Comparison of ENCODE assay signal across 18 cellular contexts in genomic region chr6:1595271-1596087, GRCh38. TPM values are rescaled to one million over a fixed set of nuclear protein-coding genes. Genes with fewer than 3 reads are reported as not detected.
DNase-seq lines count a peak whose midpoint lies in the region; ATAC-seq, FAIRE-seq and TF ChIP-seq lines count a peak whose summit lies in the region.
"Had no signal": no experiment of that assay in that cellular context is flagged by ENCODE, and none has a peak within 500 bp of the region (broad histone marks: within the 10 kb centered on the region; RNA-seq: fewer than 3 reads in every experiment).

No MANE protein-coding gene starts in this region.

- dilution Hi-C loops in keratinocyte (cut with MboI; ENCODE audit: extremely low pct_ligation_motif_present, low sequenced_read_pairs), result no loop called here

- no peak overlapping the region for H3K27ac ChIP-seq in SJCRH30
- no peak overlapping the region for H3K27ac ChIP-seq in keratinocyte (ENCODE audit: control insufficient read depth, insufficient read depth, low read length)
- no peak overlapping the region for H3K27ac ChIP-seq in CD4-positive, alpha-beta T cell (ENCODE audit: low read depth, low read length)
- H3K27ac ChIP-seq: prostate gland, upper lobe of left lung, VCaP had no signal

- no peaks in the 10 kb centered on the region for H3K9me1 ChIP-seq in keratinocyte (ENCODE audit: control insufficient read depth, extremely low read depth, insufficient read depth, low read length)

- H3K79me2 ChIP-seq in keratinocyte (ENCODE audit: control insufficient read depth, insufficient read depth, low read length), result no peaks in the 10 kb centered on the region

- no peaks in the 10 kb centered on the region for H3K9me3 Mint-ChIP-seq in stimulated activated memory B cell treated with anti-CD40 and anti-IgM and Interleukin-4, amounts not matched to agents 10 μg/mL and 1 μg/mL and 100 μg/mL, for 72 hours
- H3K9me3 Mint-ChIP-seq in activated CD8-positive, alpha-beta T cell treated with anti-CD3 and anti-CD28 coated beads for 36 hours, result no peaks in the 10 kb centered on the region
- H3K9me3 Mint-ChIP-seq in CD4-positive, alpha-beta T cell, result no peaks in the 10 kb centered on the region
- H3K9me3 Mint-ChIP-seq: activated naive CD4-positive, alpha-beta T cell treated with anti-CD3 and anti-CD28 coated beads for 36 hours had no signal

- H3K9me3 ChIP-seq in SJCRH30 (replicated peaks) (no peaks in the 10 kb centered on the region), keratinocyte (ENCODE audit: control insufficient read depth, low read depth, low read length) (no peaks in the 10 kb centered on the region)
- H3K9me3 ChIP-seq in CD4-positive, alpha-beta T cell (ENCODE audit: control insufficient read depth, low read length), result no peaks in the 10 kb centered on the region
- H3K9me3 ChIP-seq: mucosa of descending colon, prostate gland, upper lobe of left lung had no signal

- TF ChIP-seq CTCF in keratinocyte (optimal IDR thresholded peaks at IDR 0.05 in 1 of 3, IDR thresholded peaks at IDR 0.05 in 1 of 3, conservative IDR thresholded peaks at IDR 0.05 in 1 of 3; ENCODE audit: extremely low read depth in 1 of 3, insufficient read depth in 2 of 3, low read length in 3 of 3), result no peak
- no peak for TF ChIP-seq CTCF in activated CD8-positive, alpha-beta T cell treated with anti-CD3 and anti-CD28 coated beads for 36 hours (IDR thresholded peaks at IDR 0.05)
- TF ChIP-seq CTCF in CD4-positive, alpha-beta T cell (IDR thresholded peaks at IDR 0.05), result no peak

- peak; percentile 56 for DNase-seq in activated effector memory CD4-positive, alpha-beta T cell treated with anti-CD3 and anti-CD28 coated beads, Interleukin-2, amount 50 U/mL, for 16 hours
- no peak for DNase-seq in activated effector memory CD4-positive, alpha-beta T cell treated with Interleukin-2 at 50 U/mL for 16 hours
- DNase-seq in SJCRH30 (no peak), keratinocyte (ENCODE audit: low read depth, low spot score) (no peak), DMS 273 (lab: John Stamatoyannopoulos, UW; ENCODE audit: unreplicated experiment) (no peak)
- no peak for DNase-seq in activated CD8-positive, alpha-beta T cell treated with anti-CD3 and anti-CD28 coated beads for 36 hours
- no peak for DNase-seq in CD4-positive, alpha-beta T cell
- DNase-seq: GF-D8, kidney, MV-4-11 had no signal

- no peaks in the 10 kb centered on the region for H3K4me1 ChIP-seq in SJCRH30
- peaks cover 9% of the 10 kb centered on the region for H3K4me1 ChIP-seq in keratinocyte (ENCODE audit: control insufficient read depth, extremely low read depth, insufficient read depth, low read length)
- H3K4me1 ChIP-seq: prostate gland had no signal

- no peaks in the 10 kb centered on the region for H3K4me1 Mint-ChIP-seq in stimulated activated memory B cell treated with anti-CD40 and anti-IgM and Interleukin-4, amounts not matched to agents 10 μg/mL and 1 μg/mL and 100 μg/mL, for 72 hours
- no peaks in the 10 kb centered on the region for H3K4me1 Mint-ChIP-seq in activated CD8-positive, alpha-beta T cell treated with anti-CD3 and anti-CD28 coated beads for 36 hours (ENCODE audit: low read depth)
- peaks cover 8% of the 10 kb centered on the region for H3K4me1 Mint-ChIP-seq in CD4-positive, alpha-beta T cell (ENCODE audit: low read depth)

- intact Hi-C loops in activated CD8-positive, alpha-beta T cell treated with anti-CD3 and anti-CD28 coated beads for 36 hours (cut with micrococcal nuclease), result loop anchor here (2.0 to 10.0 kb wide), 4 partner anchors 602 to 1159 kb away; partner anchors contain the start of gene MYLK4
- intact Hi-C loops in CD4-positive, alpha-beta T cell (cut with DNase I, micrococcal nuclease), result loop anchor here (1.0 to 2.0 kb wide), 8 partner anchors 71 to 1155 kb away; partner anchors contain the start of gene MYLK4 (in 1 of the 2)

- peak overlapping the region; percentile 7 for H3K4me2 ChIP-seq in keratinocyte (ENCODE audit: control insufficient read depth, extremely low read depth, insufficient read depth, low read depth, low read length)

- H3K27me3 Mint-ChIP-seq in stimulated activated memory B cell treated with anti-CD40 and anti-IgM and Interleukin-4, amounts not matched to agents 10 μg/mL and 1 μg/mL and 100 μg/mL, for 72 hours, result peaks cover 67% of the 10 kb centered on the region
- peaks cover 40% of the 10 kb centered on the region for H3K27me3 Mint-ChIP-seq in activated CD8-positive, alpha-beta T cell treated with anti-CD3 and anti-CD28 coated beads for 36 hours
- H3K27me3 Mint-ChIP-seq in CD4-positive, alpha-beta T cell, result peaks cover 62% of the 10 kb centered on the region

- no peaks in the 10 kb centered on the region for H3K36me3 ChIP-seq in SJCRH30
- no peaks in the 10 kb centered on the region for H3K36me3 ChIP-seq in keratinocyte (ENCODE audit: control insufficient read depth in 2 of 2, extremely low read depth in 1 of 2, insufficient read depth in 2 of 2, low read length in 2 of 2)
- H3K36me3 ChIP-seq: prostate gland, upper lobe of left lung had no signal

- FAIRE-seq in keratinocyte (lab: Jason Lieb, UNC), result no peak
- FAIRE-seq: endometrium, kidney had no signal

- H3K4me3 ChIP-seq in SJCRH30 (peak overlapping the region; percentile 35), keratinocyte (ENCODE audit: control insufficient read depth in 2 of 3, extremely low read depth in 1 of 3, insufficient read depth in 2 of 3, low read depth in 1 of 3, low read length in 3 of 3) (no peak overlapping the region)
- H3K4me3 ChIP-seq: mucosa of descending colon, prostate gland, upper lobe of left lung had no signal

- no peaks in the 10 kb centered on the region for H3K36me3 Mint-ChIP-seq in stimulated activated memory B cell treated with anti-CD40 and anti-IgM and Interleukin-4, amounts not matched to agents 10 μg/mL and 1 μg/mL and 100 μg/mL, for 72 hours
- no peaks in the 10 kb centered on the region for H3K36me3 Mint-ChIP-seq in activated CD8-positive, alpha-beta T cell treated with anti-CD3 and anti-CD28 coated beads for 36 hours (ENCODE audit: low read depth)
- H3K36me3 Mint-ChIP-seq in CD4-positive, alpha-beta T cell (ENCODE audit: low read depth), result no peaks in the 10 kb centered on the region
- H3K36me3 Mint-ChIP-seq: activated CD8-positive, alpha-beta memory T cell treated with anti-CD3 and anti-CD28 coated beads, Interleukin-2, amount 10 ng/mL, durations not matched to agents 7 days and 5 days had no signal

- ATAC-seq in stimulated activated memory B cell treated with anti-CD40 and anti-IgM and Interleukin-4, amounts not matched to agents 10 μg/mL and 1 μg/mL and 100 μg/mL, for 72 hours, result peak; percentile 34
- no peak for ATAC-seq in activated CD8-positive, alpha-beta T cell treated with anti-CD3 and anti-CD28 coated beads for 36 hours
- ATAC-seq in CD4-positive, alpha-beta T cell (ENCODE audit: poor library complexity), result no peak

- H3K4me3 Mint-ChIP-seq in stimulated activated memory B cell treated with anti-CD40 and anti-IgM and Interleukin-4, amounts not matched to agents 10 μg/mL and 1 μg/mL and 100 μg/mL, for 72 hours, result no peak overlapping the region
- H3K4me3 Mint-ChIP-seq in activated CD8-positive, alpha-beta T cell treated with anti-CD3 and anti-CD28 coated beads for 36 hours, result no peak overlapping the region
- no peak overlapping the region for H3K4me3 Mint-ChIP-seq in CD4-positive, alpha-beta T cell
- H3K4me3 Mint-ChIP-seq: activated CD8-positive, alpha-beta memory T cell treated with anti-CD3 and anti-CD28 coated beads, Interleukin-2, amount 10 ng/mL, durations not matched to agents 7 days and 5 days; activated naive CD4-positive, alpha-beta T cell treated with anti-CD3 and anti-CD28 coated beads for 36 hours had no signal

- POLR2A ChIA-PET in activated CD8-positive, alpha-beta T cell treated with anti-CD3 and anti-CD28 coated beads for 36 hours (lab: Charles Lee), result interaction anchor here (1.5 kb wide), 1 partner anchor 11 kb away, joined by 4 read pairs; no protein-coding TSS in a partner anchor
- POLR2A ChIA-PET in CD4-positive, alpha-beta T cell (lab: Charles Lee), result interaction anchor here (1.1 to 1.4 kb wide), 3 partner anchors 71 to 1039 kb away, joined by 4 to 5 read pairs (median 4); no protein-coding TSS in a partner anchor

- no peak overlapping the region for H2AFZ ChIP-seq in keratinocyte (ENCODE audit: control insufficient read depth, low read length)

- CTCF ChIA-PET in activated CD8-positive, alpha-beta T cell treated with anti-CD3 and anti-CD28 coated beads for 36 hours (lab: Charles Lee), result interaction anchor here (0.8 to 5.0 kb wide), 24 partner anchors 11 to 1167 kb away, joined by 3 to 53 read pairs (median 5); partner anchors contain the start of gene MYLK4
- CTCF ChIA-PET in CD4-positive, alpha-beta T cell (lab: Charles Lee), result interaction anchor here (0.5 to 2.0 kb wide), 9 partner anchors 11 to 1155 kb away, joined by 3 to 28 read pairs (median 3); no protein-coding TSS in a partner anchor

- H3K27me3 ChIP-seq in SJCRH30 (no peaks in the 10 kb centered on the region), keratinocyte (ENCODE audit: control insufficient read depth, extremely low read depth, insufficient read depth, low read length) (peaks cover 40% of the 10 kb centered on the region)
- peaks cover 37% of the 10 kb centered on the region for H3K27me3 ChIP-seq in CD4-positive, alpha-beta T cell (ENCODE audit: control insufficient read depth, insufficient read depth, low read length)

- H4K20me1 ChIP-seq in keratinocyte (ENCODE audit: control insufficient read depth, extremely low read depth, insufficient read depth, low read length), result no peaks in the 10 kb centered on the region

- no peak overlapping the region for H3K27ac Mint-ChIP-seq in stimulated activated memory B cell treated with anti-CD40 and anti-IgM and Interleukin-4, amounts not matched to agents 10 μg/mL and 1 μg/mL and 100 μg/mL, for 72 hours
- H3K27ac Mint-ChIP-seq in activated CD8-positive, alpha-beta T cell treated with anti-CD3 and anti-CD28 coated beads for 36 hours, result no peak overlapping the region
- H3K27ac Mint-ChIP-seq in CD4-positive, alpha-beta T cell, result no peak overlapping the region
- H3K27ac Mint-ChIP-seq: activated CD8-positive, alpha-beta memory T cell treated with anti-CD3 and anti-CD28 coated beads, Interleukin-2, amount 10 ng/mL, durations not matched to agents 7 days and 5 days; activated naive CD4-positive, alpha-beta T cell treated with anti-CD3 and anti-CD28 coated beads for 36 hours had no signal

- no peak overlapping the region for H3K9ac ChIP-seq in keratinocyte (ENCODE audit: control insufficient read depth, extremely low read depth, insufficient read depth, low read length)

RNA-seq across cellular contexts. Expression of gene FOXC1, which starts 14.2 kb away (rescaled TPM):
- 7.2 TPM in 2 replicates for total RNA-seq in SJCRH30 (2014; rRNA removed; shearing (Covaris generic))
- polyA plus RNA-seq in keratinocyte, result 3.2 to 4.5 TPM (median 4.3 TPM) in 3 replicates
- polyA plus RNA-seq in keratinocyte (2011; ENCODE audit: low read depth), result 9.0 TPM
- 2.7 and 4.5 TPM in 2 replicates for polyA plus RNA-seq in keratinocyte (2011; cell fraction: cytosol; rRNA removed)
- 5.1 and 6.9 TPM in 2 replicates for polyA plus RNA-seq in keratinocyte (2011; cell fraction: nucleus; rRNA removed)
- polyA plus RNA-seq in keratinocyte (2012; ENCODE audit: low replicate concordance), result 5.0 and 7.0 TPM in 2 replicates
- polyA minus RNA-seq in keratinocyte, result 2.0 to 3.8 TPM (median 2.1 TPM) in 3 replicates
- polyA minus RNA-seq in keratinocyte (2011; cell fraction: cytosol; rRNA and poly(A)+ RNA removed), result 5.4 TPM
- 4.7 and 4.9 TPM in 2 replicates for polyA minus RNA-seq in keratinocyte (2011; cell fraction: nucleus; rRNA and poly(A)+ RNA removed)
- total RNA-seq in activated CD8-positive, alpha-beta T cell treated with anti-CD3 and anti-CD28 coated beads for 36 hours, result under 1 TPM in 1 of 2 experiments, not detected in 1; 0.16 TPM
- total RNA-seq in CD4-positive, alpha-beta T cell, result not detected
- total RNA-seq: activated naive CD4-positive, alpha-beta T cell treated with anti-CD3 and anti-CD28 coated beads for 36 hours had no signal
